26 cellular contexts compared by ENCODE assay signal in genomic region chr10:57420881-57421280, GRCh38.
"Had no signal": no experiment of that assay in that cellular context is flagged by ENCODE, and none has a peak within 500 bp of the region (broad histone marks: within the 10 kb centered on the region; RNA-seq: fewer than 3 reads in every experiment).

No MANE protein-coding gene starts in this region.

- H3K9me3 ChIP-seq: esophagus muscularis mucosa, mucosa of descending colon, prostate gland, right atrium auricular region, testis, tibial artery, upper lobe of left lung had no signal

- DNase-seq: dermis blood vessel endothelial cell; effector memory CD4-positive, alpha-beta T cell; foreskin keratinocyte; heart left ventricle; kidney; mucosa of descending colon; naive B cell; nucleus accumbens; stimulated activated CD4-positive, alpha-beta T cell treated with anti-CD3 and anti-CD28 coated beads, Interleukin-2, amount 100 ng/mL, for 24 hours; stimulated activated CD4-positive, alpha-beta T cell treated with anti-CD3 and anti-CD28 coated beads, Interleukin-4, amount 100 ng/mL, for 24 hours; stimulated activated naive CD8-positive, alpha-beta T cell treated with anti-CD3 and anti-CD28 coated beads, Interleukin-15, Interleukin-2, amounts not matched to agents 100 U/mL and 50 U/mL, for 24 hours; substantia nigra; testis; tibial artery; upper lobe of left lung had no signal

- ATAC-seq: foreskin keratinocyte; gastroesophageal sphincter; heart left ventricle; left lobe of liver; mucosa of descending colon; natural killer cell treated with Interleukin-12 subunit alpha and Interleukin-12 subunit beta and Interleukin-15 and Interleukin-18, amount 100 ng/mL, for 72 hours; sciatic nerve; stimulated activated memory B cell treated with anti-CD40 and anti-IgM and Interleukin-4, amounts not matched to agents 10 μg/mL and 1 μg/mL and 100 μg/mL, for 72 hours; stimulated activated naive CD8-positive, alpha-beta T cell treated with anti-CD3 and anti-CD28 coated beads, Interleukin-15, Interleukin-2, amounts not matched to agents 100 U/mL and 50 U/mL, for 24 hours had no signal

- H3K27ac ChIP-seq: coronary artery, esophagus muscularis mucosa, foreskin keratinocyte, gastroesophageal sphincter, heart left ventricle, hepatocyte, prostate gland, right atrium auricular region, testis, tibial artery, upper lobe of left lung had no signal

- H3K27me3 ChIP-seq: esophagus muscularis mucosa, foreskin keratinocyte, gastroesophageal sphincter, heart left ventricle, hepatocyte, right atrium auricular region, testis, tibial artery, upper lobe of left lung had no signal

- H3K4me3 ChIP-seq: coronary artery, esophagus muscularis mucosa, gastroesophageal sphincter, heart left ventricle, hepatocyte, lung, mucosa of descending colon, prostate gland, right atrium auricular region, testis, tibial artery, upper lobe of left lung had no signal

- H3K4me2 ChIP-seq: hepatocyte had no signal

- H3K79me2 ChIP-seq: hepatocyte had no signal

- H3K4me1 ChIP-seq: esophagus muscularis mucosa, foreskin keratinocyte, gastroesophageal sphincter, heart left ventricle, prostate gland, right atrium auricular region, testis, tibial artery, upper lobe of left lung had no signal

- H2AFZ ChIP-seq: hepatocyte had no signal

- H3K36me3 ChIP-seq: esophagus muscularis mucosa, gastroesophageal sphincter, heart left ventricle, prostate gland, right atrium auricular region, tibial artery, upper lobe of left lung had no signal
